9 cellular contexts compared by ENCODE assay signal in genomic region chr2:184598313-184599053, GRCh38. TPM values are rescaled to one million over a fixed set of nuclear protein-coding genes. Genes with fewer than 3 reads are reported as not detected.
DNase-seq lines count a peak whose midpoint lies in the region; ATAC-seq and TF ChIP-seq lines count a peak whose summit lies in the region.
"Had no signal": no experiment of that assay in that cellular context is flagged by ENCODE, and none has a peak within 500 bp of the region (broad histone marks: within the 10 kb centered on the region; RNA-seq: fewer than 3 reads in every experiment).

Gene ZNF804A (plus strand): TSS chr2:184598529. CDS start chr2:184598960, 431 bp downstream.

- ATAC-seq in GM21619 (IDR thresholded peaks at IDR 0.05; ENCODE audit: unreplicated experiment) = peak; percentile 82

- H3K27ac ChIP-seq in HUES48 (ENCODE audit: low read depth, low read length) = peak within 1 kb of the TSS; percentile 21
- H3K27ac ChIP-seq: BLaER1 had no signal

- H3K36me3 ChIP-seq in HUES48 (ENCODE audit: control insufficient read depth, insufficient read depth, low read length) = no peaks in the 10 kb centered on the region
- H3K36me3 ChIP-seq: BLaER1 had no signal

- no peaks in the 10 kb centered on the region for H3K9me3 ChIP-seq in HUES48 (ENCODE audit: control insufficient read depth, insufficient read depth, low read length)

- H3K27me3 ChIP-seq in HUES48 (ENCODE audit: control insufficient read depth, insufficient read depth, low read length) = peaks cover 48% of the 10 kb centered on the region
- H3K27me3 ChIP-seq: BLaER1 had no signal

- H3K4me3 ChIP-seq in HUES48 (ENCODE audit: low read depth, low read length) = peak within 1 kb of the TSS; percentile 63
- H3K4me3 ChIP-seq in cardiac fibroblast (replicated peaks in 1 of 2; ENCODE audit: low read depth in 2 of 2, low read length in 2 of 2) = peak within 1 kb of the TSS; percentile 61 to 62
- H3K4me3 ChIP-seq in skeletal muscle cell (ENCODE audit: low read depth, low read length) = peak within 1 kb of the TSS; percentile 77
- H3K4me3 ChIP-seq: BLaER1 had no signal

- DNase-seq in NCI-H345 (lab: John Stamatoyannopoulos, UW) (peak; percentile 73), NCI-H345 treated with DMSO at 0.1 percent for 48 hours (lab: John Stamatoyannopoulos, UW; ENCODE audit: unreplicated experiment) (no peak), RPMI7951 (ENCODE audit: low read depth) (peak; percentile 35), cardiac fibroblast (ENCODE audit: low read depth in 2 of 2) (peak; percentile 45 to 49), inferior parietal cortex (ENCODE audit: extremely low spot score) (peak; percentile 55), skeletal muscle cell (ENCODE audit: low read depth) (peak; percentile 31)

- no peak for TF ChIP-seq CTCF in cardiac fibroblast (IDR thresholded peaks at IDR 0.05; ENCODE audit: low read depth, low read length)

- no peak within 1 kb of the TSS for H3K9ac ChIP-seq in HUES48 (ENCODE audit: low read depth, low read length)
- H3K9ac ChIP-seq: BLaER1 had no signal

- H3K4me1 ChIP-seq in HUES48 (ENCODE audit: control insufficient read depth, insufficient read depth, low read length) = peaks cover 12% of the 10 kb centered on the region; the same call in 1 of the 2 replicates

RNA-seq across cellular contexts. Expression of gene ZNF804A, which starts in this region (rescaled TPM):
- total RNA-seq in RPMI7951 (2014; rRNA removed; shearing (Covaris generic)) = 0.10 and 0.24 TPM in 2 replicates

Comparison
In these comparisons a context has a peak if more than half of its experiments do, and no peak if none do; other contexts are left out.
1. Peak in DNase-seq in RPMI7951; RNA of the gene not detected or under 1 TPM.